ENCODE assay signal across 9 cellular contexts in the genomic region with DNA sequence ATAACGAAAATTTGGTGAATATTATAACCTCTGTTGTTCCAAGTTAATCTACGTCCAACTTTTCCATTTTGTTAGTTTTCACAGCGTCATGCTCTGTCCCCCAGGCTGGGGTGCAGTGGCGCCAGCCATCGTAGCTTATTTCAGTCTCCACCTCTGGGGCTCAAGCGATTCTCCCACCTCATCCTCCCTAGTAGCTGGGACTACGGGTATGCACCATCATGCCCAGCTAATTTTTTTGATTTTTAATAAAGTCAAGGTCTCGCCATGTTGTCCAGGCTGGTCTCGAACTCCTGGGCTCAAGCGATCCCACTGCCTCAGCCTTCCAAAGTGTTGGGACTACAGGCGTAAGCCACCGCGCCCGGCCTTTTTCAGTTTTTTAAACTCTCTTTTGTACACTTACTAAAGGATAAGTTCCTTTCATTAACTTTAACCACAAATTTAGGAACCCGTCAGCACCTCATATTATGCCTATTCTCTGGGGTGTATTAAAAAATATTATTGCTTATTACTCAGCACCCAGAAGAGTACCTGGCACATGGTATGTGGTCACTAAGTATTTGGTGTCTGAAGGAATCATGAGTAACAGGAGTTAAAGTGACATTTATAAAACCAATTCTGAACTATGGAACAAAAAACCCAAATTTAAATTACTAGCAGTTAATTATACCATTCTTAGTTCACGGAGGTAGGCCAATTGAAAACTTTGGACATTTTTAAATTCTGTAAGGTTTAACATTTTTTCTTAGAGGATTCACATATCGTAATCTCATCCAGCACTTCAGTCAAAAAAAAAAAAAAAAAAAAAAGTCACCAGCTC. TPM values are rescaled to one million over a fixed set of nuclear protein-coding genes. Genes with fewer than 3 reads are reported as not detected.
DNase-seq lines count a peak whose midpoint lies in the region; ATAC-seq and TF ChIP-seq lines count a peak whose summit lies in the region.
"Had no signal": no experiment of that assay in that cellular context is flagged by ENCODE, and none has a peak within 500 bp of the region (broad histone marks: within the 10 kb centered on the region; RNA-seq: fewer than 3 reads in every experiment).

No MANE protein-coding gene starts in this region.

- peak overlapping the region; percentile 54 for H4K8ac ChIP-seq in mesenchymal stem cell (ENCODE audit: low read length)

- H2BK12ac ChIP-seq in mesenchymal stem cell (ENCODE audit: low read length in 2 of 2), result peak overlapping the region; percentile 18 to 59

- peaks cover 28% of the 10 kb centered on the region for H3K27me3 Mint-ChIP-seq in activated T-cell treated with anti-CD3 and anti-CD28 coated beads, Interleukin-2, amount 50 U/mL, for 4 hours (ENCODE audit: low read depth)

- H2BK15ac ChIP-seq in mesenchymal stem cell (ENCODE audit: low read depth, poor library complexity, severe bottlenecking), result peak overlapping the region; percentile 60

- intact Hi-C loops in mammary epithelial cell (cut with micrococcal nuclease), result loop anchor here (1.0 kb wide), 1 partner anchor 25 kb away; a partner anchor contains a TSS
- intact Hi-C loops in head of caudate nucleus (cut with DNase I), result no loop called here

- H3K4me2 ChIP-seq in mammary epithelial cell (ENCODE audit: insufficient read depth, low read depth, low read length) (peak overlapping the region; percentile 95), mesenchymal stem cell (ENCODE audit: low read length, poor library complexity, severe bottlenecking) (peak overlapping the region; percentile 61)

- H3K36me3 Mint-ChIP-seq in activated T-cell treated with anti-CD3 and anti-CD28 coated beads, Interleukin-2, amount 50 U/mL, for 4 hours (ENCODE audit: insufficient read depth), result no peaks in the 10 kb centered on the region

- H2AFZ ChIP-seq in mammary epithelial cell (ENCODE audit: low read depth, low read length) (peak overlapping the region; percentile 97), mesenchymal stem cell (ENCODE audit: low read depth, low read length) (no peak overlapping the region)

- no peak overlapping the region for H2AK5ac ChIP-seq in mesenchymal stem cell (ENCODE audit: low read length, severe bottlenecking)

- H3K14ac ChIP-seq in mesenchymal stem cell (ENCODE audit: low read length in 2 of 2), result no peak overlapping the region

- no peak for DNase-seq in activated T-cell treated with anti-CD3 and anti-CD28 coated beads, Interleukin-2, amount 50 U/mL, for 4 hours
- no peak for DNase-seq in activated T-cell treated with anti-CD3 and anti-CD28 coated beads, Interleukin-2, amount 50 U/mL, for 48 hours
- peak; percentile 15 for DNase-seq in mammary epithelial cell
- DNase-seq in mesenchymal stem cell, result no peak
- DNase-seq in tibial nerve (ENCODE audit: low spot score in 2 of 2), result no peak
- DNase-seq in SW480 (ENCODE audit: low spot score), result no peak
- DNase-seq in NCI-H446 treated with DMSO at 0.1 percent for 48 hours (lab: John Stamatoyannopoulos, UW), result no peak
- DNase-seq in head of caudate nucleus, result no peak
- DNase-seq: activated gamma-delta T cell had no signal

- no peaks in the 10 kb centered on the region for H3K9me3 Mint-ChIP-seq in activated T-cell treated with anti-CD3 and anti-CD28 coated beads, Interleukin-2, amount 50 U/mL, for 4 hours

- no peak overlapping the region for H2BK120ac ChIP-seq in mesenchymal stem cell (ENCODE audit: low read depth, low read length)

- TF ChIP-seq EP300 in tibial nerve (IDR thresholded peaks at IDR 0.05), result no peak

- peak overlapping the region; percentile 80 for H3K27ac ChIP-seq in mammary epithelial cell (ENCODE audit: insufficient read depth, low read depth, low read length)
- no peak overlapping the region for H3K27ac ChIP-seq in mesenchymal stem cell (ENCODE audit: low read length, poor library complexity, severe bottlenecking)
- peak overlapping the region; percentile 79 to 93 (median 87) for H3K27ac ChIP-seq in tibial nerve

- peaks cover 9% of the 10 kb centered on the region for H3K4me1 Mint-ChIP-seq in activated T-cell treated with anti-CD3 and anti-CD28 coated beads, Interleukin-2, amount 50 U/mL, for 4 hours (ENCODE audit: low read depth)

- peak overlapping the region; percentile 3 to 37 for H3K18ac ChIP-seq in mesenchymal stem cell (ENCODE audit: low read depth in 1 of 2, low read length in 2 of 2)

- H3K27me3 ChIP-seq in mammary epithelial cell (ENCODE audit: insufficient read depth, low read length) (no peaks in the 10 kb centered on the region), mesenchymal stem cell (ENCODE audit: control insufficient read depth in 1 of 2, insufficient read depth in 1 of 2, low read length in 2 of 2) (no peaks in the 10 kb centered on the region), tibial nerve (no peaks in the 10 kb centered on the region)

- ATAC-seq in activated T-cell treated with anti-CD3 and anti-CD28 coated beads, Interleukin-2, amount 50 U/mL, for 4 hours, result no peak

- no peak overlapping the region for H2BK5ac ChIP-seq in mesenchymal stem cell (ENCODE audit: low read depth, low read length, poor library complexity, severe bottlenecking)

- H3K9ac ChIP-seq in mammary epithelial cell (ENCODE audit: insufficient read depth, low read length) (peak overlapping the region; percentile 90), mesenchymal stem cell (ENCODE audit: low read length) (peak overlapping the region; percentile 99)

- H3K9me3 ChIP-seq in mammary epithelial cell (replicated peaks; ENCODE audit: insufficient read depth, low read length) (no peaks in the 10 kb centered on the region), mesenchymal stem cell (ENCODE audit: control insufficient read depth, low read length) (no peaks in the 10 kb centered on the region), tibial nerve (no peaks in the 10 kb centered on the region)

- no peak for TF ChIP-seq POLR2A in tibial nerve (IDR thresholded peaks at IDR 0.05)

- TF ChIP-seq CTCF in mammary epithelial cell (conservative IDR thresholded peaks at IDR 0.05 in 1 of 2, IDR thresholded peaks at IDR 0.05 in 1 of 2; ENCODE audit: extremely low read depth in 1 of 2, insufficient read depth in 1 of 2, low read depth in 1 of 2, low read length in 2 of 2) (no peak), tibial nerve (IDR thresholded peaks at IDR 0.05) (no peak)

- dilution Hi-C loops in mammary epithelial cell (cut with HindIII; ENCODE audit: low sequenced_read_pairs), result no loop called here

- no peak overlapping the region for H3K23ac ChIP-seq in mesenchymal stem cell (ENCODE audit: low read length in 2 of 2)

- H3K79me1 ChIP-seq in mesenchymal stem cell (replicated peaks; ENCODE audit: low read length, poor library complexity, severe bottlenecking), result peaks cover 5% of the 10 kb centered on the region

- in situ Hi-C loops in mammary epithelial cell (cut with MboI; ENCODE audit: low sequenced_read_pairs in 2 of 2), result no loop called here

- WGBS in mammary epithelial cell (ENCODE audit: low coverage, missing lambda C conversion rate), result 84% methylated on average over 17 of the region's 17 CpGs
- 90% methylated on average over 16 of the region's 17 CpGs for WGBS in mesenchymal stem cell
- WGBS in tibial nerve, 2 donors, result 89 to 90% methylated on average over 17 of the region's 17 CpGs

- no TSS peak for BruUV-seq in mammary epithelial cell (replicated peaks; lab: Mats Ljungman, UMichigan)

- H3K4ac ChIP-seq in mesenchymal stem cell (ENCODE audit: low read depth in 1 of 2, low read length in 2 of 2), result peak overlapping the region; percentile 5 to 81

- peak overlapping the region; percentile 36 for H3K4me3 Mint-ChIP-seq in activated T-cell treated with anti-CD3 and anti-CD28 coated beads, Interleukin-2, amount 50 U/mL, for 4 hours

- H4K20me1 ChIP-seq in mammary epithelial cell (ENCODE audit: insufficient read depth, low read length), result no peaks in the 10 kb centered on the region

- H4K91ac ChIP-seq in mesenchymal stem cell (ENCODE audit: low read length), result no peak overlapping the region

- peaks cover 7% of the 10 kb centered on the region for H3K4me1 ChIP-seq in mammary epithelial cell (ENCODE audit: insufficient read depth, low read length)
- H3K4me1 ChIP-seq in mesenchymal stem cell (ENCODE audit: control insufficient read depth, insufficient read depth, low read depth, low read length), result peaks cover 2% of the 10 kb centered on the region
- peaks cover 0 to 25% (median 0%) of the 10 kb centered on the region in 4 donors for H3K4me1 ChIP-seq in tibial nerve

- H3K36me3 ChIP-seq in mammary epithelial cell (ENCODE audit: insufficient read depth, low read length) (no peaks in the 10 kb centered on the region), mesenchymal stem cell (ENCODE audit: control insufficient read depth in 1 of 2, insufficient read depth in 2 of 2, low read depth in 1 of 2, low read length in 2 of 2) (no peaks in the 10 kb centered on the region), tibial nerve (no peaks in the 10 kb centered on the region)

- H3K4me3 ChIP-seq in mammary epithelial cell (replicated peaks in 1 of 3; ENCODE audit: insufficient read depth in 1 of 3, low read depth in 2 of 3, low read length in 3 of 3) (peak overlapping the region; percentile 70 to 92 (median 79)), mesenchymal stem cell (ENCODE audit: insufficient read depth in 1 of 2, low read depth in 1 of 2, low read length in 2 of 2) (peak overlapping the region in 1 of 2 experiments; percentile 94), tibial nerve (peak overlapping the region; percentile 54 to 73 (median 60))

- CTCF ChIA-PET in mammary epithelial cell (lab: Charles Lee; ENCODE audit: low non-redundant PET), result interaction anchor here (0.7 kb wide), 1 partner anchor 47 kb away, joined by 3 read pairs; no protein-coding TSS in a partner anchor

- H3K79me2 ChIP-seq in mammary epithelial cell (ENCODE audit: insufficient read depth, low read length), result peaks cover 26% of the 10 kb centered on the region

RNA-seq across cellular contexts. Expression of a gene that starts 0.9 kb away (rescaled TPM):
- total RNA-seq in activated T-cell treated with anti-CD3 and anti-CD28 coated beads, Interleukin-2, amount 50 U/mL, for 4 hours, result under 1 TPM in 2 of 3 donors, not detected in 1; 0.10 to 0.16 TPM
- total RNA-seq in mammary epithelial cell (10 to 100 TPM; 11.2 to 15.7 TPM), tibial nerve (10 to 100 TPM; 11.4 to 25.7 (median 18.9) TPM)
- polyA plus RNA-seq in mammary epithelial cell, result 2.7 TPM
- 2.7 TPM for polyA minus RNA-seq in mammary epithelial cell
- polyA plus RNA-seq in mesenchymal stem cell (2013, experiment 1 of 2), result 11.6 TPM
- 11.1 TPM for polyA plus RNA-seq in mesenchymal stem cell (2013, experiment 2 of 2)

RNA-seq across cellular contexts. Expression of a gene that starts 24.4 kb away (rescaled TPM):
- total RNA-seq in activated T-cell treated with anti-CD3 and anti-CD28 coated beads, Interleukin-2, amount 50 U/mL, for 4 hours, result not detected
- total RNA-seq in mammary epithelial cell (1 to 10 TPM in 1 of 2 donors, under 1 TPM in 1; 0.99 to 1.3 TPM), tibial nerve (under 1 TPM in 3 of 4 donors, not detected in 1; 0.30 to 0.98 (median 0.42) TPM)
- 0.31 TPM for polyA plus RNA-seq in mammary epithelial cell
- polyA minus RNA-seq in mammary epithelial cell, result not detected
- 0.55 TPM for polyA plus RNA-seq in mesenchymal stem cell (2013, experiment 1 of 2)
- 0.63 TPM for polyA plus RNA-seq in mesenchymal stem cell (2013, experiment 2 of 2)

Comparison
In these comparisons a context has a peak if more than half of its experiments do, and no peak if none do; other contexts are left out.
1. RNA of a gene that starts 0.9 kb away (total RNA-seq): 11.4 to 25.7 TPM in tibial nerve and 11.2 to 15.7 TPM in mammary epithelial cell; 0.10 to 0.16 TPM in activated T-cell treated with anti-CD3 and anti-CD28 coated beads, Interleukin-2, amount 50 U/mL, for 4 hours; every median in the first group is over 10 times any median in the second.